Comparison of ENCODE assay signal across 22 cellular contexts in the genomic region with DNA sequence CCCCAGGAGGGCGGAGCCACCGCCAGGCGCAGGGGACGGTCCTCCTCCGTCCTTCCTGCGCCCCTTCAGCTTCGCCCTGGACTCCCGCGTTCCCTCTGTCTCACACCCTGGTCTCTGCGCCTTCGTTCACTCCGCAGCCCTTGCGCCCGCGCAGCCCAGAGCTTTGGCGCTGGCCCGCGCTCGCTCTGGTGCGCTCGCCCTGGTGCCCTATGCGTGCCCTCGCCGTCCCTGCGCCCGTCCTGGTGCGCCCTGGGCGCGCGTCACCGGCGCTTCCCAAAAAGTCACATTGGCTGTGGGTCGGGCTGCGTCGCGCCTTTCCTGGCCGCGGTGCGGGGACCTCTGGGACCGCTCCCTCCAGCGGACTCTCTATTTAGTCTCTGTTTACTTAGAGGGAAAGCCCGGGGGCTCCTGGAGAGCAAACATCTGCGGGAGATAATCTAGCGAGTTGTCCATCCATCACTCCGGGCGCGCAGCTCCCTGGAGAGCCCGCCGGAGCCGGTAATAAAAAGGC.
DNase-seq lines count a peak whose midpoint lies in the region; ATAC-seq and TF ChIP-seq lines count a peak whose summit lies in the region.
"Had no signal": no experiment of that assay in that cellular context is flagged by ENCODE, and none has a peak within 500 bp of the region (broad histone marks: within the 10 kb centered on the region; RNA-seq: fewer than 3 reads in every experiment).

No MANE protein-coding gene starts in this region.

- no peak for TF ChIP-seq POLR2A in spleen (IDR thresholded peaks at IDR 0.05)

- H3K4me1 ChIP-seq in HEK293 (ENCODE audit: control insufficient read depth, insufficient read depth, low read length), result peaks cover 7% of the 10 kb centered on the region; the same call in 1 of the 2 replicates
- peaks cover 0 to 21% (median 9%) of the 10 kb centered on the region in 6 donors for H3K4me1 ChIP-seq in spleen
- H3K4me1 ChIP-seq: colonic mucosa, right atrium auricular region had no signal

- H3K4me3 ChIP-seq in HEK293 (ENCODE audit: low read depth, low read length) (no peak overlapping the region), spleen (no peak overlapping the region)
- H3K4me3 ChIP-seq: BLaER1 treated with 17β-estradiol and CSF1 and Interleukin-3, amounts not matched to agents 10 nM and 100 nM; colonic mucosa; right atrium auricular region had no signal

- 15 to 22% (median 20%) methylated on average over 41 to 50 of the region's 50 CpGs for WGBS in spleen, 5 donors

- intact Hi-C loops in spleen (cut with DNase I; ENCODE audit: low total_unique reads), result no loop called here

- ATAC-seq in GM21447 (IDR thresholded peaks at IDR 0.05; ENCODE audit: unreplicated experiment), result no peak
- ATAC-seq: left colon had no signal

- H3K27ac ChIP-seq in HEK293 (ENCODE audit: extremely low read depth, low read depth, low read length) (no peak overlapping the region; the same call in 1 of the 2 replicates), spleen (no peak overlapping the region)
- H3K27ac ChIP-seq: BLaER1 treated with 17β-estradiol and CSF1 and Interleukin-3, amounts not matched to agents 10 nM and 100 nM; colonic mucosa; right atrium auricular region had no signal

- DNase-seq in ELF-1 (ENCODE audit: low read depth, low spot score) (peak; percentile 62), ecto neural progenitor cell (ENCODE audit: low spot score) (peak; percentile 64), left kidney (ENCODE audit: low read depth, low spot score) (peak; percentile 46), AG08396 (ENCODE audit: low spot score) (no peak), spleen (no peak), globus pallidus (ENCODE audit: low spot score) (no peak)
- DNase-seq: ACHN; activated CD8-positive, alpha-beta memory T cell treated with anti-CD3 and anti-CD28 coated beads for 24 hours; activated naive CD4-positive, alpha-beta T cell; activated T-cell treated with anti-CD3 and anti-CD28 coated beads, Interleukin-2, amount 50 U/mL, for 24 hours; colonic mucosa; COR-L47; DMS79; Karpas-422; left colon; NCI-H187 treated with DMSO at 0.1 percent for 48 hours; NCI-H748 treated with DMSO at 0.1 percent for 48 hours; tibial artery had no signal

- no peaks in the 10 kb centered on the region for H3K9me3 ChIP-seq in HEK293 (ENCODE audit: control insufficient read depth, insufficient read depth, low read depth, low read length)
- no peaks in the 10 kb centered on the region for H3K9me3 ChIP-seq in spleen
- H3K9me3 ChIP-seq: BLaER1 treated with 17β-estradiol and CSF1 and Interleukin-3, amounts not matched to agents 10 nM and 100 nM; colonic mucosa; right atrium auricular region; tibial artery had no signal

- peaks cover 0 to 86% (median 16%) of the 10 kb centered on the region in 7 donors for H3K27me3 ChIP-seq in spleen (replicated peaks in 1 of 7)
- H3K27me3 ChIP-seq: colonic mucosa, right atrium auricular region, tibial artery had no signal

- no peak for TF ChIP-seq CTCF in HEK293 (tag by site-specific recombination; IDR thresholded peaks at IDR 0.05)
- no peak for TF ChIP-seq CTCF in spleen (IDR thresholded peaks at IDR 0.05 in 8 of 11, conservative IDR thresholded peaks at IDR 0.05 in 3 of 11)

- CTCF ChIA-PET in HEK293 (lab: Yijun Ruan, JAX), result interaction anchor here (0.5 kb wide), 1 partner anchor 71 kb away, joined by 3 read pairs; no protein-coding TSS in a partner anchor

- POLR2A ChIA-PET in HEK293 (lab: Yijun Ruan, JAX), result no interaction called here

- H3K36me3 ChIP-seq in HEK293 (ENCODE audit: control insufficient read depth in 2 of 2, insufficient read depth in 1 of 2, low read length in 2 of 2), result peaks cover 0 to 3% of the 10 kb centered on the region in 2 experiments; a peak in 1 of 3 replicates
- H3K36me3 ChIP-seq in spleen, result no peaks in the 10 kb centered on the region
- H3K36me3 ChIP-seq: BLaER1 treated with 17β-estradiol and CSF1 and Interleukin-3, amounts not matched to agents 10 nM and 100 nM; colonic mucosa; right atrium auricular region had no signal

TF ChIP-seq in HEK293, 187 proteins besides CTCF, POLR2A, EP300 and RAD21 (continues in another document):
- TF ChIP-seq, protein P1, sequence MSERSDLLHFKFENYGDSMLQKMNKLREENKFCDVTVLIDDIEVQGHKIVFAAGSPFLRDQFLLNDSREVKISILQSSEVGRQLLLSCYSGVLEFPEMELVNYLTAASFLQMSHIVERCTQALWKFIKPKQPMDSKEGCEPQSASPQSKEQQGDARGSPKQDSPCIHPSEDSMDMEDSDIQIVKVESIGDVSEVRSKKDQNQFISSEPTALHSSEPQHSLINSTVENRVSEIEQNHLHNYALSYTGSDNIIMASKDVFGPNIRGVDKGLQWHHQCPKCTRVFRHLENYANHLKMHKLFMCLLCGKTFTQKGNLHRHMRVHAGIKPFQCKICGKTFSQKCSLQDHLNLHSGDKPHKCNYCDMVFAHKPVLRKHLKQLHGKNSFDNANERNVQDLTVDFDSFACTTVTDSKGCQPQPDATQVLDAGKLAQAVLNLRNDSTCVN (tag by site-specific recombination; optimal IDR thresholded peaks at IDR 0.05), result peak; percentile 64
- TF ChIP-seq HOXC10 (CRISPR knock-in tag; IDR thresholded peaks at IDR 0.05), result no peak
- TF ChIP-seq ZBTB17 (tag by site-specific recombination; IDR thresholded peaks at IDR 0.05), result 0 out of 2 replicates have a peak, but pooled peaks have one; percentile 13
- TF ChIP-seq ZNF10 (tag by site-specific recombination; IDR thresholded peaks at IDR 0.05), result no peak
- TF ChIP-seq ZNF366 (tag by site-specific recombination; conservative IDR thresholded peaks at IDR 0.05), result no peak
- TF ChIP-seq ZNF223 (tag by site-specific recombination; IDR thresholded peaks at IDR 0.05), result no peak
- TF ChIP-seq ZNF792 (tag by site-specific recombination; IDR thresholded peaks at IDR 0.05), result no peak
- TF ChIP-seq ZNF423 (tag by site-specific recombination; IDR thresholded peaks at IDR 0.05), result peak; percentile 41; the same call in 1 of the 2 replicates
- no peak for TF ChIP-seq ZNF785 (tag by site-specific recombination; IDR thresholded peaks at IDR 0.05)
- TF ChIP-seq IKZF3 (tag by site-specific recombination; IDR thresholded peaks at IDR 0.05), result peak; percentile 62
- no peak for TF ChIP-seq ZNF624 (tag by site-specific recombination; IDR thresholded peaks at IDR 0.05)
- no peak for TF ChIP-seq ZNF280C (tag by site-specific recombination; IDR thresholded peaks at IDR 0.05)
- TF ChIP-seq BCL6B (tag by site-specific recombination; IDR thresholded peaks at IDR 0.05), result no peak
- TF ChIP-seq YY2 (tag by site-specific recombination; IDR thresholded peaks at IDR 0.05), result no peak
- peak; percentile 14; the same call in 1 of the 2 replicates for TF ChIP-seq FEZF1 (tag by site-specific recombination; IDR thresholded peaks at IDR 0.05)
- no peak for TF ChIP-seq BCL11A (tag by site-specific recombination; IDR thresholded peaks at IDR 0.05; ENCODE audit: low read depth)
- no peak for TF ChIP-seq ZSCAN30 (tag by site-specific recombination; IDR thresholded peaks at IDR 0.05)
- TF ChIP-seq ZIC2 (tag by site-specific recombination; IDR thresholded peaks at IDR 0.05), result peak; percentile 84
- TF ChIP-seq ZFP69B (tag by site-specific recombination; IDR thresholded peaks at IDR 0.05), result no peak
- peak; percentile 39; the same call in 1 of the 2 replicates for TF ChIP-seq TCF7L2 (IDR thresholded peaks at IDR 0.05; ENCODE audit: borderline replicate concordance, low read depth, low read length)
- TF ChIP-seq, protein P2, sequence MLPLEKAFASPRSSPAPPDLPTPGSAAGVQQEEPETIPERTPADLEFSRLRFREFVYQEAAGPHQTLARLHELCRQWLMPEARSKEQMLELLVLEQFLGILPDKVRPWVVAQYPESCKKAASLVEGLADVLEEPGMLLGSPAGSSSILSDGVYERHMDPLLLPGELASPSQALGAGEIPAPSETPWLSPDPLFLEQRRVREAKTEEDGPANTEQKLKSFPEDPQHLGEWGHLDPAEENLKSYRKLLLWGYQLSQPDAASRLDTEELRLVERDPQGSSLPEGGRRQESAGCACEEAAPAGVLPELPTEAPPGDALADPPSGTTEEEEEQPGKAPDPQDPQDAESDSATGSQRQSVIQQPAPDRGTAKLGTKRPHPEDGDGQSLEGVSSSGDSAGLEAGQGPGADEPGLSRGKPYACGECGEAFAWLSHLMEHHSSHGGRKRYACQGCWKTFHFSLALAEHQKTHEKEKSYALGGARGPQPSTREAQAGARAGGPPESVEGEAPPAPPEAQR (tag by site-specific recombination; IDR thresholded peaks at IDR 0.05), result no peak

Comparison
In these comparisons a context has a peak if more than half of its experiments do, and no peak if none do; other contexts are left out.
1. DNase-seq: peak in ELF-1 (single experiment), ecto neural progenitor cell (single experiment) and left kidney (single experiment); none in AG08396 (single experiment), spleen (single experiment) and globus pallidus (single experiment).